In genomic region chr10:130190065-130190736, GRCh38 we compare ENCODE assay signal across 8 cellular contexts. TPM values are rescaled to one million over a fixed set of nuclear protein-coding genes. Genes with fewer than 3 reads are reported as not detected.
A peak's percentile ranks its signal among the peaks of the same experiment; 100 is the strongest.
DNase-seq lines count a peak whose midpoint lies in the region; ATAC-seq and TF ChIP-seq lines count a peak whose summit lies in the region.

No MANE protein-coding gene starts in this region.

- no peaks in the 10 kb centered on the region for H3K9me3 Mint-ChIP-seq in activated T-helper 2 cell treated with anti-CD3 and anti-CD28 coated beads, Interferon-gamma antibody, Interleukin-2, Interleukin-4, amounts not matched to agents 10 μg/mL and 5 μg/mL and 100 μg/mL, durations not matched to agents 14 hours and 24 hours and 36 hours
- no peaks in the 10 kb centered on the region for H3K9me3 Mint-ChIP-seq in nephron progenitor cell

- H3K27ac Mint-ChIP-seq in activated T-helper 2 cell treated with anti-CD3 and anti-CD28 coated beads, Interferon-gamma antibody, Interleukin-2, Interleukin-4, amounts not matched to agents 10 μg/mL and 5 μg/mL and 100 μg/mL, durations not matched to agents 14 hours and 24 hours and 36 hours: no peak overlapping the region
- H3K27ac Mint-ChIP-seq in nephron progenitor cell: no peak overlapping the region

- H3K9me3 ChIP-seq in Peyer's patch: no peaks in the 10 kb centered on the region

- intact Hi-C loops in activated T-helper 2 cell treated with anti-CD3 and anti-CD28 coated beads, Interferon-gamma antibody, Interleukin-2, Interleukin-4, amounts not matched to agents 10 μg/mL and 5 μg/mL and 100 μg/mL, durations not matched to agents 14 hours and 24 hours and 36 hours (cut with micrococcal nuclease): loop anchor here (10.0 kb wide), 1 partner anchor 145 kb away; no protein-coding TSS in a partner anchor

- TF ChIP-seq CTCF in HL-60 (IDR thresholded peaks at IDR 0.05; ENCODE audit: insufficient read depth, low read length): peak; percentile 96
- peak; percentile 98 to 100 (median 100) for TF ChIP-seq CTCF in Peyer's patch (IDR thresholded peaks at IDR 0.05)
- peak; percentile 95 for TF ChIP-seq CTCF in fibroblast of villous mesenchyme (IDR thresholded peaks at IDR 0.05; ENCODE audit: insufficient read depth, low read depth, low read length)
- peak; percentile 100 for TF ChIP-seq CTCF in nephron progenitor cell (IDR thresholded peaks at IDR 0.05)

- H3K4me3 Mint-ChIP-seq in activated T-helper 2 cell treated with anti-CD3 and anti-CD28 coated beads, Interferon-gamma antibody, Interleukin-2, Interleukin-4, amounts not matched to agents 10 μg/mL and 5 μg/mL and 100 μg/mL, durations not matched to agents 14 hours and 24 hours and 36 hours (ENCODE audit: low read depth): no peak overlapping the region
- H3K4me3 Mint-ChIP-seq in nephron progenitor cell: no peak overlapping the region

- H3K27ac ChIP-seq in HL-60 (replicated peaks): no peak overlapping the region
- H3K27ac ChIP-seq in Peyer's patch: no peak overlapping the region

- H3K4me3 ChIP-seq in HL-60 (replicated peaks; ENCODE audit: insufficient read depth, low read length) (peak overlapping the region; percentile 25), Peyer's patch (peak overlapping the region; percentile 37 to 73 (median 62)), fibroblast of villous mesenchyme (ENCODE audit: low read depth, low read length) (peak overlapping the region; percentile 64)

- no peak for TF ChIP-seq POLR2A in Peyer's patch (IDR thresholded peaks at IDR 0.05)

- peaks cover 0 to 7% (median 0%) of the 10 kb centered on the region in 3 donors for H3K36me3 ChIP-seq in Peyer's patch

- peaks cover 0 to 8% (median 5%) of the 10 kb centered on the region in 4 donors for H3K4me1 ChIP-seq in Peyer's patch

- peak; percentile 93 for ATAC-seq in GM19467 (IDR thresholded peaks at IDR 0.05; ENCODE audit: unreplicated experiment)

- DNase-seq in COR-L47 (lab: John Stamatoyannopoulos, UW) (peak; percentile 36), HL-60 (ENCODE audit: low read depth in 1 of 2, low spot score in 1 of 2) (peak; percentile 72 to 73), Peyer's patch (peak; percentile 77 to 94 (median 94)), fibroblast of villous mesenchyme (ENCODE audit: low read depth) (peak; percentile 86), nephron progenitor cell (peak; percentile 97)
- peak; percentile 81 for DNase-seq in activated T-helper 2 cell treated with anti-CD3 and anti-CD28 coated beads, Interferon-gamma antibody, Interleukin-2, Interleukin-4, amounts not matched to agents 10 μg/mL and 5 μg/mL and 100 μg/mL, durations not matched to agents 14 hours and 24 hours and 36 hours (ENCODE audit: low spot score)
- DNase-seq in stimulated activated naive CD4-positive, alpha-beta T cell (lab: John Stamatoyannopoulos, UW): peak; percentile 75 to 92 (median 82)

- H3K27me3 ChIP-seq in HL-60 (ENCODE audit: insufficient read depth, poor library complexity, severe bottlenecking): no peaks in the 10 kb centered on the region
- H3K27me3 ChIP-seq in Peyer's patch: no peaks in the 10 kb centered on the region

- no peaks in the 10 kb centered on the region for H3K4me1 Mint-ChIP-seq in activated T-helper 2 cell treated with anti-CD3 and anti-CD28 coated beads, Interferon-gamma antibody, Interleukin-2, Interleukin-4, amounts not matched to agents 10 μg/mL and 5 μg/mL and 100 μg/mL, durations not matched to agents 14 hours and 24 hours and 36 hours (ENCODE audit: low read depth)
- peaks cover 30% of the 10 kb centered on the region for H3K4me1 Mint-ChIP-seq in nephron progenitor cell

- H3K27me3 Mint-ChIP-seq in activated T-helper 2 cell treated with anti-CD3 and anti-CD28 coated beads, Interferon-gamma antibody, Interleukin-2, Interleukin-4, amounts not matched to agents 10 μg/mL and 5 μg/mL and 100 μg/mL, durations not matched to agents 14 hours and 24 hours and 36 hours (ENCODE audit: low read depth): no peaks in the 10 kb centered on the region
- H3K27me3 Mint-ChIP-seq in nephron progenitor cell (ENCODE audit: low read depth, poor library complexity): peaks cover 5% of the 10 kb centered on the region

- peaks cover 7% of the 10 kb centered on the region for H3K36me3 Mint-ChIP-seq in activated T-helper 2 cell treated with anti-CD3 and anti-CD28 coated beads, Interferon-gamma antibody, Interleukin-2, Interleukin-4, amounts not matched to agents 10 μg/mL and 5 μg/mL and 100 μg/mL, durations not matched to agents 14 hours and 24 hours and 36 hours (ENCODE audit: low read depth)
- H3K36me3 Mint-ChIP-seq in nephron progenitor cell (ENCODE audit: low read depth): peaks cover 26% of the 10 kb centered on the region

RNA-seq across cellular contexts. Expression of gene GLRX3, which starts 54.0 kb away (rescaled TPM):
- total RNA-seq in Peyer's patch: 10 to 100 TPM; 23.9 to 53.8 (median 30.6) TPM
- 138 and 145 TPM in 2 replicates for total RNA-seq in activated T-helper 2 cell treated with anti-CD3 and anti-CD28 coated beads, Interferon-gamma antibody, Interleukin-2, Interleukin-4, amounts not matched to agents 10 μg/mL and 5 μg/mL and 100 μg/mL, durations not matched to agents 14 hours and 24 hours and 36 hours
- 67.6 and 75.6 TPM in 2 replicates for total RNA-seq in fibroblast of villous mesenchyme

Comparison
In these comparisons a context has a peak if more than half of its experiments do, and no peak if none do; other contexts are left out.
1. DNase-seq: peak in every context shown above with its lines; median percentile 97 in nephron progenitor cell; 94 in Peyer's patch; 86 in fibroblast of villous mesenchyme; 82 in stimulated activated naive CD4-positive, alpha-beta T cell; 81 in activated T-helper 2 cell treated with anti-CD3 and anti-CD28 coated beads, Interferon-gamma antibody, Interleukin-2, Interleukin-4, amounts not matched to agents 10 μg/mL and 5 μg/mL and 100 μg/mL, durations not matched to agents 14 hours and 24 hours and 36 hours; 72 in HL-60; 36 in COR-L47.